Comparison of ENCODE assay signal across 1 cellular context in genomic region chr17:72501404-72502110, GRCh38.
TF ChIP-seq lines count a peak whose summit lies in the region.

No MANE protein-coding gene starts in this region.

TF ChIP-seq in HepG2, 621 proteins besides CTCF, POLR2A, EP300 and RAD21 (continued from another document and continues in another):
- TF ChIP-seq E2F2 (CRISPR knock-in tag; IDR thresholded peaks at IDR 0.05; ENCODE audit: borderline replicate concordance) (no peak), ZNF776 (CRISPR knock-in tag; IDR thresholded peaks at IDR 0.05) (0 out of 2 replicates have a peak, but pooled peaks have one; percentile 38), TERF1 (CRISPR knock-in tag; IDR thresholded peaks at IDR 0.05) (no peak), ZBTB42 (CRISPR knock-in tag; IDR thresholded peaks at IDR 0.05) (0 out of 2 replicates have a peak, but pooled peaks have one; percentile 47), E2F1 (CRISPR knock-in tag; IDR thresholded peaks at IDR 0.05) (no peak), ZNF432 (CRISPR knock-in tag; IDR thresholded peaks at IDR 0.05; ENCODE audit: borderline replicate concordance) (no peak), ZBTB49 (CRISPR knock-in tag; IDR thresholded peaks at IDR 0.05; ENCODE audit: borderline replicate concordance) (0 out of 2 replicates have a peak, but pooled peaks have one; percentile 26), NR2F6 (IDR thresholded peaks at IDR 0.05) (no peak), NR2F6 (CRISPR knock-in tag; IDR thresholded peaks at IDR 0.05) (0 out of 2 replicates have a peak, but pooled peaks have one; percentile 16), DMTF1 (CRISPR knock-in tag; IDR thresholded peaks at IDR 0.05) (no peak), CAMTA2 (CRISPR knock-in tag; IDR thresholded peaks at IDR 0.05; ENCODE audit: borderline replicate concordance) (no peak), SAFB2 (CRISPR knock-in tag; IDR thresholded peaks at IDR 0.05; ENCODE audit: borderline replicate concordance, low read depth) (no peak), ZNF781 (CRISPR knock-in tag; IDR thresholded peaks at IDR 0.05; ENCODE audit: borderline replicate concordance, not compliant biosample characterization) (peak; percentile 79), ZNF441 (CRISPR knock-in tag; IDR thresholded peaks at IDR 0.05; ENCODE audit: borderline replicate concordance) (no peak), ZSCAN22 (CRISPR knock-in tag; IDR thresholded peaks at IDR 0.05) (no peak), YEATS2 (CRISPR knock-in tag; IDR thresholded peaks at IDR 0.05; ENCODE audit: borderline replicate concordance) (no peak; the same call in 1 of the 2 replicates), KAT2B (IDR thresholded peaks at IDR 0.05; ENCODE audit: borderline replicate concordance, low read depth, low read length) (no peak), FOSL1 (CRISPR knock-in tag; IDR thresholded peaks at IDR 0.05; ENCODE audit: borderline replicate concordance) (no peak), PRPF4 (IDR thresholded peaks at IDR 0.05; ENCODE audit: low read depth, low read length, poor library complexity, severe bottlenecking) (no peak), ZUFSP (CRISPR knock-in tag; IDR thresholded peaks at IDR 0.05; ENCODE audit: borderline replicate concordance) (no peak), ZNF264 (CRISPR knock-in tag; IDR thresholded peaks at IDR 0.05) (no peak), SETDB1 (CRISPR knock-in tag; IDR thresholded peaks at IDR 0.05; ENCODE audit: borderline replicate concordance) (no peak), ZNF34 (CRISPR knock-in tag; IDR thresholded peaks at IDR 0.05; ENCODE audit: borderline replicate concordance) (peak; percentile 61), ZNF512 (CRISPR knock-in tag; IDR thresholded peaks at IDR 0.05) (no peak), ZNF713 (CRISPR knock-in tag; IDR thresholded peaks at IDR 0.05) (no peak), SKIL (CRISPR knock-in tag; IDR thresholded peaks at IDR 0.05; ENCODE audit: borderline replicate concordance) (no peak; the same call in 1 of the 2 replicates), TFDP1 (CRISPR knock-in tag; IDR thresholded peaks at IDR 0.05; ENCODE audit: borderline replicate concordance) (0 out of 2 replicates have a peak, but pooled peaks have one; percentile 21), HNF1A (IDR thresholded peaks at IDR 0.05; ENCODE audit: low read depth) (no peak; the same call in 1 of the 2 replicates), HNF1A (CRISPR knock-in tag; IDR thresholded peaks at IDR 0.05; ENCODE audit: borderline replicate concordance) (0 out of 2 replicates have a peak, but pooled peaks have one; percentile 51), MZF1 (CRISPR knock-in tag; IDR thresholded peaks at IDR 0.05; ENCODE audit: borderline replicate concordance) (no peak), ZFP91 (CRISPR knock-in tag; IDR thresholded peaks at IDR 0.05; ENCODE audit: borderline replicate concordance) (peak; percentile 70; the same call in 1 of the 2 replicates), HOXD1 (CRISPR knock-in tag; IDR thresholded peaks at IDR 0.05) (no peak), POLR2AphosphoS2 (IDR thresholded peaks at IDR 0.05; ENCODE audit: low read depth, low read length) (no peak), HNRNPK (IDR thresholded peaks at IDR 0.05; ENCODE audit: low read depth, low read length, poor library complexity, severe bottlenecking) (no peak), U2AF2 (IDR thresholded peaks at IDR 0.05; ENCODE audit: low read depth, low read length) (no peak)
